27 cellular contexts compared by ENCODE assay signal in genomic region chr11:34236572-34236971, GRCh38.
DNase-seq lines count a peak whose midpoint lies in the region; ATAC-seq and TF ChIP-seq lines count a peak whose summit lies in the region.
"Had no signal": no experiment of that assay in that cellular context is flagged by ENCODE, and none has a peak within 500 bp of the region (broad histone marks: within the 10 kb centered on the region; RNA-seq: fewer than 3 reads in every experiment).

No MANE protein-coding gene starts in this region.

- H3K36me3 ChIP-seq in PC-9 (ENCODE audit: low read depth): no peaks in the 10 kb centered on the region
- no peaks in the 10 kb centered on the region for H3K36me3 ChIP-seq in neural progenitor cell
- H3K36me3 ChIP-seq in H7 (replicated peaks; ENCODE audit: control insufficient read depth, insufficient read depth, low read length): no peaks in the 10 kb centered on the region
- H3K36me3 ChIP-seq: BLaER1, breast epithelium, heart right ventricle, neutrophil, sigmoid colon had no signal

- H3F3A ChIP-seq in PC-9 (ENCODE audit: insufficient read depth, low read depth) (peaks cover 38% of the 10 kb centered on the region), neural progenitor cell (ENCODE audit: low read depth) (peaks cover 19% of the 10 kb centered on the region)

- intact Hi-C loops in PC-9 (cut with micrococcal nuclease; ENCODE audit: unreplicated experiment): no loop called here

- H3K27me3 Mint-ChIP-seq in brain (no peaks in the 10 kb centered on the region), neural progenitor cell (ENCODE audit: insufficient read depth, low read depth) (peaks cover 5% of the 10 kb centered on the region)
- no peaks in the 10 kb centered on the region for H3K27me3 Mint-ChIP-seq in activated CD8-positive, alpha-beta T cell treated with anti-CD3 and anti-CD28 coated beads, Interleukin-2, amount 10 ng/mL, durations not matched to agents 7 days and 5 days (ENCODE audit: low read depth)

- no TSS peak for BruUV-seq in PC-9 (replicated peaks; lab: Mats Ljungman, UMichigan)

- POLR2A ChIA-PET in PC-9 (lab: Charles Lee; ENCODE audit: unreplicated experiment): interaction anchor here (0.7 kb wide), 1 partner anchor 468 kb away, joined by 3 read pairs; no protein-coding TSS in a partner anchor
- POLR2A ChIA-PET in activated CD8-positive, alpha-beta T cell treated with anti-CD3 and anti-CD28 coated beads, Interleukin-2, amount 10 ng/mL, durations not matched to agents 7 days and 5 days (lab: Charles Lee): no interaction called here

- no peaks in the 10 kb centered on the region for H3K9me3 ChIP-seq in PC-9 (ENCODE audit: insufficient read depth, low read depth)
- H3K9me3 ChIP-seq in neural progenitor cell (ENCODE audit: low read depth): no peaks in the 10 kb centered on the region
- H3K9me3 ChIP-seq: BLaER1, breast epithelium, heart right ventricle, neutrophil, sigmoid colon had no signal

- H3K4me3 ChIP-seq in PC-9 (no peak overlapping the region), neural progenitor cell (no peak overlapping the region), H7 (ENCODE audit: insufficient read depth, low read depth, low read length) (no peak overlapping the region)
- H3K4me3 ChIP-seq: BLaER1, breast epithelium, heart right ventricle, sigmoid colon had no signal

- CTCF ChIA-PET in PC-9 (lab: Charles Lee): no interaction called here
- CTCF ChIA-PET in activated CD8-positive, alpha-beta T cell treated with anti-CD3 and anti-CD28 coated beads, Interleukin-2, amount 10 ng/mL, durations not matched to agents 7 days and 5 days (lab: Charles Lee): interaction anchor here (4.6 kb wide), 1 partner anchor 62 kb away, joined by 21 read pairs; no protein-coding TSS in a partner anchor

- H3K79me2 ChIP-seq in PC-9 (ENCODE audit: low read depth): peaks cover 78% of the 10 kb centered on the region
- H3K79me2 ChIP-seq in neural progenitor cell (ENCODE audit: low read depth): no peaks in the 10 kb centered on the region

- H4K20me1 ChIP-seq in PC-9 (ENCODE audit: insufficient read depth) (no peaks in the 10 kb centered on the region), neural progenitor cell (ENCODE audit: low read depth) (peaks cover 22% of the 10 kb centered on the region)
- H4K20me1 ChIP-seq: BLaER1 had no signal

- H3K9ac ChIP-seq in neural progenitor cell: no peak overlapping the region
- H3K9ac ChIP-seq: BLaER1 had no signal

- H2AFZ ChIP-seq in PC-9: no peak overlapping the region
- H2AFZ ChIP-seq in neural progenitor cell (replicated peaks): no peak overlapping the region

- H3K4me1 ChIP-seq in PC-9 (replicated peaks; ENCODE audit: insufficient read depth) (peaks cover 44% of the 10 kb centered on the region), neural progenitor cell (peaks cover 25% of the 10 kb centered on the region)
- H3K4me1 ChIP-seq: breast epithelium had no signal

- H3K9me3 Mint-ChIP-seq in brain (peaks cover 0 to 5% (median 0%) of the 10 kb centered on the region in 5 experiments), neural progenitor cell (no peaks in the 10 kb centered on the region)
- no peaks in the 10 kb centered on the region for H3K9me3 Mint-ChIP-seq in activated CD8-positive, alpha-beta T cell treated with anti-CD3 and anti-CD28 coated beads, Interleukin-2, amount 10 ng/mL, durations not matched to agents 7 days and 5 days (ENCODE audit: insufficient read depth)
- H3K9me3 Mint-ChIP-seq: activated naive CD4-positive, alpha-beta T cell treated with anti-CD3 and anti-CD28 coated beads, Interleukin-2, amount 10 ng/mL, durations not matched to agents 7 days and 5 days had no signal

- H3K4me3 Mint-ChIP-seq in brain (no peak overlapping the region), neural progenitor cell (no peak overlapping the region)
- H3K4me3 Mint-ChIP-seq in activated CD8-positive, alpha-beta T cell treated with anti-CD3 and anti-CD28 coated beads, Interleukin-2, amount 10 ng/mL, durations not matched to agents 7 days and 5 days: no peak overlapping the region
- H3K4me3 Mint-ChIP-seq: activated naive CD4-positive, alpha-beta T cell treated with anti-CD3 and anti-CD28 coated beads, Interleukin-2, amount 10 ng/mL, durations not matched to agents 7 days and 5 days had no signal

- H3K4me2 ChIP-seq in PC-9: no peak overlapping the region
- no peak overlapping the region for H3K4me2 ChIP-seq in neural progenitor cell
- H3K4me2 ChIP-seq: BLaER1 had no signal

- H3K27me3 ChIP-seq in PC-9 (ENCODE audit: insufficient read depth, low read depth): no peaks in the 10 kb centered on the region
- no peaks in the 10 kb centered on the region for H3K27me3 ChIP-seq in neural progenitor cell
- H3K27me3 ChIP-seq in H7 (ENCODE audit: control insufficient read depth, insufficient read depth, low read length): no peaks in the 10 kb centered on the region
- H3K27me3 ChIP-seq: BLaER1, breast epithelium, heart right ventricle, neutrophil, sigmoid colon had no signal

- H3K4me1 Mint-ChIP-seq in brain (peaks cover 42% of the 10 kb centered on the region), neural progenitor cell (peaks cover 31% of the 10 kb centered on the region)
- peaks cover 36% of the 10 kb centered on the region for H3K4me1 Mint-ChIP-seq in activated CD8-positive, alpha-beta T cell treated with anti-CD3 and anti-CD28 coated beads, Interleukin-2, amount 10 ng/mL, durations not matched to agents 7 days and 5 days (ENCODE audit: low read depth)

- H3K36me3 Mint-ChIP-seq in brain (no peaks in the 10 kb centered on the region), neural progenitor cell (no peaks in the 10 kb centered on the region)
- H3K36me3 Mint-ChIP-seq in activated CD8-positive, alpha-beta T cell treated with anti-CD3 and anti-CD28 coated beads, Interleukin-2, amount 10 ng/mL, durations not matched to agents 7 days and 5 days (ENCODE audit: low read depth): no peaks in the 10 kb centered on the region
- H3K36me3 Mint-ChIP-seq: activated naive CD4-positive, alpha-beta T cell treated with anti-CD3 and anti-CD28 coated beads, Interleukin-2, amount 10 ng/mL, durations not matched to agents 7 days and 5 days had no signal

- ATAC-seq in GM21360 (IDR thresholded peaks at IDR 0.05; ENCODE audit: unreplicated experiment): no peak
- ATAC-seq in activated CD8-positive, alpha-beta T cell treated with anti-CD3 and anti-CD28 coated beads, Interleukin-2, amount 10 ng/mL, durations not matched to agents 7 days and 5 days: no peak
- ATAC-seq: heart right ventricle had no signal

- TF ChIP-seq CTCF in PC-9 (conservative IDR thresholded peaks at IDR 0.05) (no peak), brain (conservative IDR thresholded peaks at IDR 0.05) (no peak), neural progenitor cell (IDR thresholded peaks at IDR 0.05) (no peak)

- DNase-seq in HUDEP-2 (lab: John Stamatoyannopoulos, UW; ENCODE audit: unreplicated experiment in 76 of 76) (peak in 69 of 76 experiments; percentile 10 to 81 (median 56)), PC-9 (no peak), neural progenitor cell (ENCODE audit: low spot score) (peak; percentile 49), SW480 (ENCODE audit: low spot score) (no peak), H7 (no peak)
- DNase-seq in activated CD8-positive, alpha-beta T cell treated with anti-CD3 and anti-CD28 coated beads, Interleukin-2, amount 10 ng/mL, durations not matched to agents 7 days and 5 days: no peak
- DNase-seq: activated CD4-positive, alpha-beta T cell treated with anti-CD3 and anti-CD28 coated beads, Interleukin-2, amount 50 U/mL, for 48 hours; activated CD8-positive, alpha-beta memory T cell treated with anti-CD3 and anti-CD28 coated beads, Interleukin-2, amount 50 U/mL, for 4 hours; activated naive CD4-positive, alpha-beta T cell treated with anti-CD3 and anti-CD28 coated beads, Interleukin-2, amount 10 ng/mL, durations not matched to agents 7 days and 5 days; amniotic stem cell; DMS79; effector memory CD4-positive, alpha-beta T cell; foreskin fibroblast; GF-D8; heart right ventricle; mammary epithelial cell; NCI-H1694 treated with DMSO at 0.1 percent for 48 hours; NCI-H526; sigmoid colon; stimulated activated naive CD4-positive, alpha-beta T cell treated with Interleukin-2 at 50 U/mL for 16 hours had no signal

- no peaks in the 10 kb centered on the region for H3K9me2 ChIP-seq in PC-9 (ENCODE audit: insufficient read depth)

- H3K27ac ChIP-seq in PC-9 (peak overlapping the region; percentile 87), neural progenitor cell (no peak overlapping the region)
- H3K27ac ChIP-seq: BLaER1, breast epithelium, heart right ventricle, HL-60, neutrophil, RWPE1, sigmoid colon had no signal

- H3K27ac Mint-ChIP-seq in brain: peak overlapping the region in 3 of 5 experiments; percentile 38 to 59 (median 59)
- no peak overlapping the region for H3K27ac Mint-ChIP-seq in neural progenitor cell
- H3K27ac Mint-ChIP-seq in activated CD8-positive, alpha-beta T cell treated with anti-CD3 and anti-CD28 coated beads, Interleukin-2, amount 10 ng/mL, durations not matched to agents 7 days and 5 days: no peak overlapping the region
- H3K27ac Mint-ChIP-seq: activated naive CD4-positive, alpha-beta T cell treated with anti-CD3 and anti-CD28 coated beads, Interleukin-2, amount 10 ng/mL, durations not matched to agents 7 days and 5 days had no signal

Comparison
In these comparisons a context has a peak if more than half of its experiments do, and no peak if none do; other contexts are left out.
1. DNase-seq: peak in HUDEP-2 (69 of 76) and neural progenitor cell (single experiment); none in PC-9 (0 of 2), activated CD8-positive, alpha-beta T cell treated with anti-CD3 and anti-CD28 coated beads, Interleukin-2, amount 10 ng/mL, durations not matched to agents 7 days and 5 days (single experiment), SW480 (single experiment) and H7 (single experiment).
2. H3K27ac Mint-ChIP-seq: peak in brain (3 of 5); none in neural progenitor cell (single experiment) and activated CD8-positive, alpha-beta T cell treated with anti-CD3 and anti-CD28 coated beads, Interleukin-2, amount 10 ng/mL, durations not matched to agents 7 days and 5 days (single experiment).